In genomic region chr22:47154621-47155081, GRCh38 we compare ENCODE assay signal across 10 cellular contexts.
A peak's percentile ranks its signal among the peaks of the same experiment; 100 is the strongest.
DNase-seq lines count a peak whose midpoint lies in the region; ATAC-seq lines count a peak whose summit lies in the region.
"Had no signal": no experiment of that assay in that cellular context is flagged by ENCODE, and none has a peak within 500 bp of the region (broad histone marks: within the 10 kb centered on the region; RNA-seq: fewer than 3 reads in every experiment).

No MANE protein-coding gene starts in this region.

- H3K4me3 Mint-ChIP-seq in naive thymus-derived CD8-positive, alpha-beta T cell: no peak overlapping the region

- intact Hi-C loops in Right ventricle myocardium superior (cut with DNase I): no loop called here

- H3K36me3 ChIP-seq in adipocyte (ENCODE audit: control insufficient read depth, insufficient read depth, low read length, severe bottlenecking): peaks cover 5% of the 10 kb centered on the region

- DNase-seq in Daoy (ENCODE audit: low read depth) (peak; percentile 84), adipocyte (ENCODE audit: low read depth) (peak; percentile 59), Right ventricle myocardium superior (peak; percentile 80), putamen (ENCODE audit: low spot score) (peak; percentile 50), NCI-H2081 (lab: John Stamatoyannopoulos, UW) (no peak)
- no peak for DNase-seq in naive thymus-derived CD8-positive, alpha-beta T cell
- DNase-seq in stimulated activated CD4-positive, alpha-beta T cell treated with anti-CD3 and anti-CD28 coated beads, Interleukin-15, amount 100 ng/mL, for 24 hours: no peak
- DNase-seq: small intestine had no signal

- ATAC-seq in Right ventricle myocardium superior (ENCODE audit: poor library complexity): peak; percentile 89
- no peak for ATAC-seq in naive thymus-derived CD8-positive, alpha-beta T cell
- no peak for ATAC-seq in GM21381 (IDR thresholded peaks at IDR 0.05; ENCODE audit: unreplicated experiment)

- peak overlapping the region; percentile 36 for H3K9ac ChIP-seq in adipocyte (ENCODE audit: low read length)

- H3K4me1 ChIP-seq in adipocyte (ENCODE audit: control insufficient read depth, insufficient read depth, low read length): peaks cover 12% of the 10 kb centered on the region

- no peaks in the 10 kb centered on the region for H3K27me3 Mint-ChIP-seq in naive thymus-derived CD8-positive, alpha-beta T cell

- H3K4me1 Mint-ChIP-seq in naive thymus-derived CD8-positive, alpha-beta T cell: peaks cover 0 to 3% (median 0%) of the 10 kb centered on the region in 4 donors

- POLR2A ChIA-PET in naive thymus-derived CD8-positive, alpha-beta T cell (lab: Charles Lee): no interaction called here

- H3K9me3 ChIP-seq in adipocyte (ENCODE audit: control insufficient read depth, low read length): peaks cover 3% of the 10 kb centered on the region

- no peaks in the 10 kb centered on the region for H3K9me3 Mint-ChIP-seq in naive thymus-derived CD8-positive, alpha-beta T cell
- H3K9me3 Mint-ChIP-seq: activated T-helper 2 cell treated with anti-CD3 and anti-CD28 coated beads, Interferon-gamma antibody, Interleukin-2, Interleukin-4, amounts not matched to agents 10 μg/mL and 5 μg/mL and 100 μg/mL, durations not matched to agents 14 hours and 24 hours and 36 hours had no signal

- peak overlapping the region; percentile 66 for H3K4me3 ChIP-seq in adipocyte (ENCODE audit: low read length)

- peaks cover 0 to 13% (median 10%) of the 10 kb centered on the region in 3 donors for H3K36me3 Mint-ChIP-seq in naive thymus-derived CD8-positive, alpha-beta T cell

- peak overlapping the region in 1 of 10 donors; percentile 19 for H3K27ac Mint-ChIP-seq in naive thymus-derived CD8-positive, alpha-beta T cell
- H3K27ac Mint-ChIP-seq: activated T-helper 2 cell treated with anti-CD3 and anti-CD28 coated beads, Interferon-gamma antibody, Interleukin-2, Interleukin-4, amounts not matched to agents 10 μg/mL and 5 μg/mL and 100 μg/mL, durations not matched to agents 14 hours and 24 hours and 36 hours had no signal

- no peaks in the 10 kb centered on the region for H3K27me3 ChIP-seq in adipocyte (replicated peaks; ENCODE audit: control insufficient read depth, insufficient read depth, low read length)

Comparison
In these comparisons a context has a peak if more than half of its experiments do, and no peak if none do; other contexts are left out.
1. DNase-seq: peak in Daoy (single experiment), adipocyte (single experiment), Right ventricle myocardium superior (single experiment) and putamen (single experiment); none in naive thymus-derived CD8-positive, alpha-beta T cell (0 of 10), stimulated activated CD4-positive, alpha-beta T cell treated with anti-CD3 and anti-CD28 coated beads, Interleukin-15, amount 100 ng/mL, for 24 hours (single experiment) and NCI-H2081 (0 of 2).